In the genomic region with DNA sequence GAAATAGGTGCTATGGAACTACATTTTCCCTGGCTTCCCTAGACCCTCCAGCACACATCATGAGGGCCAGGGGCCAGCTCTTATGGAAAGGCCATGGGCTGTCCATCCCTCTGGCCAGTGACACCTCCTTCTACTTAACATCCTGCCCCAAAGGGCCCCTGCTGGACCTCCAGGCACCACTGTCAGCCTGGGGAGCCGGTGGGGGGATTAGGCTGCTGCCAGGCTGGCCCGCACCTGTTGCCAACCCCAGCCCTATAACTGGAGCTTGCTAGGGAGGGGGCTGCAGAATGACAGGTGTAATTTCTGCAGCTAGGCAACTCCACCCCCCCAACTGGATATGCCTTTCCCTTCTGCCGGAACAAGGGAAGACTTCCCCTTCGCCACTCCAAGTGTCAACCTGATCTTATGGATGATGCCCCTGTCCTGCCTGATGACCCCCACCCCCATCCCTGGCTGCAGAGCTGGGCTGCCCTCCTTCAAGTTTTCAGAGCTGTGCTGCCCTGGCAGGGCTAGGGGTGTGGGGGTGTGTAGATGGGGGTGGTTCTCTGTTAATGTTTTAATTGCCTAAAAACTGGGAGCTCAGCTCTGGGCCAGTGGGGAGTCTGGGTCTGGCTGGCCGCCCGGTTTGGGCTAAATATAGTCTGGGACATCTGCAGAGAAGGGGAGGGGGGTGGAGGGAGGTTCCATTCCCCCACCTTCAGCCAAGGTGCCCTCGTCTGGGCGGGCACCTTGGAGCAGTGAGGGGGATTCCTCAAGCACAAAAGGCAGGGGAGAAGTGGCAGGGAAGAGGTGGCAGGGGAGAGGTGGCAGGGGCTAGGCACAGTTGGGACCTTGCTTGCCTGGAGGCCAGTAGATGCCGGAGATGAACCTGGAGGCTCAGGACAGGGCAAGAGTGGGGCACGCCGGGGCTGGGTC, we compare ENCODE assay signal across 8 cellular contexts. TPM values are rescaled to one million over a fixed set of nuclear protein-coding genes. Genes with fewer than 3 reads are reported as not detected.
DNase-seq lines count a peak whose midpoint lies in the region; ATAC-seq and TF ChIP-seq lines count a peak whose summit lies in the region.

No MANE protein-coding gene starts in this region.

- peak overlapping the region; percentile 99 to 100 (median 100) for H3K27ac Mint-ChIP-seq in IgD-negative memory B cell

- in situ Hi-C loops in brain microvascular endothelial cell (cut with HindIII; ENCODE audit: low pct_ligation_motif_present, low sequenced_read_pairs), result loop anchor here (25.0 kb wide), 1 partner anchor 216 kb away; no protein-coding TSS in a partner anchor

- intact Hi-C loops in A673 (cut with micrococcal nuclease; ENCODE audit: unreplicated experiment), result no loop called here

- H3K36me3 ChIP-seq in A673 (ENCODE audit: insufficient read depth, low read length, poor library complexity, severe bottlenecking) (no peaks in the 10 kb centered on the region), brain microvascular endothelial cell (replicated peaks) (no peaks in the 10 kb centered on the region)

- no peaks in the 10 kb centered on the region for H3K27me3 ChIP-seq in A673 (replicated peaks; ENCODE audit: insufficient read depth, low read depth, low read length, poor library complexity)
- H3K27me3 ChIP-seq in brain microvascular endothelial cell (replicated peaks), result no peaks in the 10 kb centered on the region
- H3K27me3 ChIP-seq in mononuclear cell (ENCODE audit: insufficient read depth, low read length), result no peaks in the 10 kb centered on the region

- ATAC-seq in GM21717 (IDR thresholded peaks at IDR 0.05; ENCODE audit: unreplicated experiment), result no peak
- no peak for ATAC-seq in HG03097 (IDR thresholded peaks at IDR 0.05; ENCODE audit: low FRiP score, unreplicated experiment)

- H3K27ac ChIP-seq in A673 (ENCODE audit: low read depth, low read length, poor library complexity, severe bottlenecking) (peak overlapping the region; percentile 77), brain microvascular endothelial cell (peak overlapping the region; percentile 92)

- peaks cover 1% of the 10 kb centered on the region for H3K36me3 Mint-ChIP-seq in IgD-negative memory B cell

- no peaks in the 10 kb centered on the region for H3K9me3 ChIP-seq in A673 (ENCODE audit: low read depth, low read length, poor library complexity, severe bottlenecking)
- H3K9me3 ChIP-seq in mononuclear cell (ENCODE audit: low read depth, low read length), result no peaks in the 10 kb centered on the region

- BruUV-seq in A673 (replicated peaks; lab: Mats Ljungman, UMichigan), result no TSS peak

- peak overlapping the region; percentile 95 to 97 (median 95) for H3K4me3 Mint-ChIP-seq in IgD-negative memory B cell

- H3K4me1 Mint-ChIP-seq in IgD-negative memory B cell, result peaks cover 57 to 63% (median 59%) of the 10 kb centered on the region in 3 donors

- CTCF ChIA-PET in A673 (lab: Charles Lee), result interaction anchor here (0.6 kb wide), 1 partner anchor 36 kb away, joined by 3 read pairs; no protein-coding TSS in a partner anchor

- peaks cover 4% of the 10 kb centered on the region for H3K27me3 Mint-ChIP-seq in IgD-negative memory B cell

- H3K9me3 Mint-ChIP-seq in IgD-negative memory B cell, result peaks cover 0 to 2% (median 0%) of the 10 kb centered on the region in 3 donors

- H3K4me3 ChIP-seq in A673 (ENCODE audit: low read depth, low read length, poor library complexity, severe bottlenecking), result peak overlapping the region; percentile 43
- peak overlapping the region; percentile 46 for H3K4me3 ChIP-seq in brain microvascular endothelial cell (ENCODE audit: low read depth, low read length)
- peak overlapping the region; percentile 98 for H3K4me3 ChIP-seq in mononuclear cell (ENCODE audit: low read length)

- TF ChIP-seq CTCF in A673 (conservative IDR thresholded peaks at IDR 0.05; ENCODE audit: low read depth, low read length) (no peak), brain microvascular endothelial cell (IDR thresholded peaks at IDR 0.05; ENCODE audit: low read depth, low read length, missing control alignments) (no peak)

- no peak for DNase-seq in A673 (ENCODE audit: low spot score)
- DNase-seq in brain microvascular endothelial cell, result no peak
- no peak for DNase-seq in HPDE6-E6E7 (ENCODE audit: extremely low spot score)
- DNase-seq in NCI-H2029 treated with DMSO at 0.1 percent for 48 hours (lab: John Stamatoyannopoulos, UW), result no peak

- POLR2A ChIA-PET in A673 (lab: Charles Lee; ENCODE audit: low non-redundant PET), result no interaction called here

- H3K4me1 ChIP-seq in A673 (ENCODE audit: insufficient read depth, low read length, poor library complexity, severe bottlenecking), result peaks cover 45% of the 10 kb centered on the region
- H3K4me1 ChIP-seq in mononuclear cell (ENCODE audit: insufficient read depth, low read length), result peaks cover 87% of the 10 kb centered on the region

RNA-seq across cellular contexts. Expression of a gene that starts 12.8 kb away (rescaled TPM):
- total RNA-seq in A673 (2021), result 25.4 and 30.3 TPM in 2 replicates
- 13.7 TPM for polyA plus RNA-seq in IgD-negative memory B cell
- total RNA-seq in mononuclear cell, result 67.9 TPM

RNA-seq across cellular contexts. Expression of a gene that starts 34.1 kb away (rescaled TPM):
- total RNA-seq in A673 (2021), result 82.6 and 85.7 TPM in 2 replicates
- 0.93 TPM for polyA plus RNA-seq in IgD-negative memory B cell
- total RNA-seq in mononuclear cell, result 0.21 TPM

RNA-seq across cellular contexts. Expression of a gene that starts 42.8 kb away (rescaled TPM):
- total RNA-seq in A673 (2021) (not detected in 2 replicates), mononuclear cell (0.21 TPM)
- polyA plus RNA-seq in IgD-negative memory B cell, result not detected

Comparison
In these comparisons a context has a peak if more than half of its experiments do, and no peak if none do; other contexts are left out.
1. H3K4me3 ChIP-seq: peak in every context shown above with its lines; median percentile 98 in mononuclear cell; 46 in brain microvascular endothelial cell; 43 in A673.
2. RNA of a gene that starts 34.1 kb away (total RNA-seq): 82.6 to 85.7 TPM in A673; 0.21 TPM in mononuclear cell (single experiment); every median in the first group is over 10 times any median in the second.